ENCODE assay signal across 22 cellular contexts in genomic region chr3:127711021-127711420, GRCh38. TPM values are rescaled to one million over a fixed set of nuclear protein-coding genes. Genes with fewer than 3 reads are reported as not detected.
DNase-seq lines count a peak whose midpoint lies in the region; ATAC-seq, FAIRE-seq and TF ChIP-seq lines count a peak whose summit lies in the region.
"Had no signal": no experiment of that assay in that cellular context is flagged by ENCODE, and none has a peak within 500 bp of the region (broad histone marks: within the 10 kb centered on the region; RNA-seq: fewer than 3 reads in every experiment).

No MANE protein-coding gene starts in this region.

- WGBS in right lobe of liver (ENCODE audit: insufficient coverage, low coverage, low lambda C conversion rate, missing lambda C conversion rate), result 84% methylated on average over 3 of the region's 10 CpGs
- whole genome bisulfite sequencing in HepG2 (ENCODE audit: low lambda C conversion rate), result 44% methylated on average over 6 of the region's 10 CpGs
- 60 to 78% (median 72%) methylated on average over 10 of the region's 10 CpGs for WGBS in psoas muscle, 3 donors

- intact Hi-C loops in right lobe of liver (cut with DNase I) (no loop called here), HepG2 (cut with micrococcal nuclease; ENCODE audit: unreplicated experiment) (no loop called here), psoas muscle (cut with DNase I) (no loop called here)

- H3K36me3 ChIP-seq in right lobe of liver (peaks cover 0 to 21% (median 5%) of the 10 kb centered on the region in 4 donors), HepG2 (replicated peaks in 1 of 2; ENCODE audit: control insufficient read depth in 1 of 2, insufficient read depth in 2 of 2, low read length in 2 of 2) (no peaks in the 10 kb centered on the region), psoas muscle (ENCODE audit: insufficient read depth in 1 of 2, low read depth in 1 of 2) (peaks cover 0 to 28% of the 10 kb centered on the region in 2 donors)

- DNase-seq in right lobe of liver (peak in 2 of 3 donors; percentile 25 to 44), HepG2 (ENCODE audit: low spot score) (no peak), ecto neural progenitor cell (ENCODE audit: low spot score) (peak; percentile 32), psoas muscle (no peak), medulla oblongata (ENCODE audit: extremely low spot score) (no peak), occipital lobe (lab: John Stamatoyannopoulos, UW) (no peak)
- DNase-seq: activated CD4-positive, alpha-beta T cell treated with anti-CD3 and anti-CD28 coated beads, Interleukin-2, amount 10 ng/mL, durations not matched to agents 7 days and 5 days; amniotic stem cell; CD8-positive, alpha-beta memory T cell; DMS53; foreskin keratinocyte; KBM-7; mucosa of descending colon; NCI-H1694 treated with DMSO at 0.1 percent for 48 hours; NCI-H2227 treated with DMSO at 0.1 percent for 48 hours; NCI-H82; OCI-M1; stimulated activated CD4-positive, alpha-beta T cell treated with anti-CD3 and anti-CD28 coated beads, Interleukin-15, amount 100 ng/mL, for 24 hours; T-helper 1 cell had no signal

- H3K4me2 ChIP-seq in HepG2 (ENCODE audit: low read depth, low read length), result no peak overlapping the region

- no TSS peak for BruUV-seq in HepG2 (replicated peaks; lab: Mats Ljungman, UMichigan)

- CTCF ChIA-PET in HepG2 (lab: Yijun Ruan, JAX; ENCODE audit: low intra/inter-chr PET ratio, low total read pairs), result no interaction called here

- H3K4me3 ChIP-seq in right lobe of liver (no peak overlapping the region), HepG2 (replicated peaks in 1 of 3; ENCODE audit: insufficient read depth in 1 of 3, low read depth in 2 of 3, low read length in 3 of 3) (no peak overlapping the region), psoas muscle (no peak overlapping the region)
- H3K4me3 ChIP-seq: mucosa of descending colon had no signal

- H3K4me1 ChIP-seq in right lobe of liver, result no peaks in the 10 kb centered on the region
- H3K4me1 ChIP-seq in HepG2 (ENCODE audit: insufficient read depth, low read length), result no peaks in the 10 kb centered on the region
- H3K4me1 ChIP-seq in psoas muscle, result peaks cover 28% of the 10 kb centered on the region

- H3K9me3 ChIP-seq in right lobe of liver (no peaks in the 10 kb centered on the region), HepG2 (ENCODE audit: low read length) (no peaks in the 10 kb centered on the region), psoas muscle (no peaks in the 10 kb centered on the region)
- H3K9me3 ChIP-seq: mucosa of descending colon had no signal

- no peaks in the 10 kb centered on the region for H4K20me1 ChIP-seq in HepG2 (ENCODE audit: insufficient read depth, low read length)

- no peaks in the 10 kb centered on the region for H3K79me2 ChIP-seq in HepG2 (ENCODE audit: insufficient read depth, low read length)

- ATAC-seq in right lobe of liver (no peak), HepG2 (no peak), psoas muscle (no peak), GM21423 (IDR thresholded peaks at IDR 0.05; ENCODE audit: unreplicated experiment) (no peak), HG02870 (IDR thresholded peaks at IDR 0.05; ENCODE audit: unreplicated experiment) (no peak)
- ATAC-seq: mucosa of descending colon had no signal

- FAIRE-seq in HepG2 (lab: Jason Lieb, UNC), result no peak
- FAIRE-seq: GM12891 had no signal

- POLR2A ChIA-PET in HepG2 (lab: Yijun Ruan, JAX), result no interaction called here

- H2AFZ ChIP-seq in HepG2 (ENCODE audit: low read length), result no peak overlapping the region

- TF ChIP-seq EP300 in HepG2 (IDR thresholded peaks at IDR 0.05; ENCODE audit: low read depth in 2 of 2, low read length in 2 of 2) (no peak), HepG2 (CRISPR knock-in tag; IDR thresholded peaks at IDR 0.05; ENCODE audit: borderline replicate concordance) (no peak)

- no peak overlapping the region for H3K9ac ChIP-seq in HepG2 (ENCODE audit: insufficient read depth, low read depth, low read length)

- TF ChIP-seq POLR2A in right lobe of liver (IDR thresholded peaks at IDR 0.05) (no peak), HepG2 (IDR thresholded peaks at IDR 0.05; ENCODE audit: insufficient read depth in 1 of 2, low read depth in 2 of 2, low read length in 2 of 2) (no peak)

- no peak for TF ChIP-seq RAD21 in HepG2 (CRISPR knock-in tag; IDR thresholded peaks at IDR 0.05)

- no peak overlapping the region for H3K27ac ChIP-seq in right lobe of liver
- no peak overlapping the region for H3K27ac ChIP-seq in HepG2 (ENCODE audit: extremely low read length, insufficient read depth, low read length)
- peak overlapping the region; percentile 8 for H3K27ac ChIP-seq in psoas muscle
- H3K27ac ChIP-seq: foreskin keratinocyte had no signal

- TF ChIP-seq CTCF in right lobe of liver (IDR thresholded peaks at IDR 0.05), result no peak
- no peak for TF ChIP-seq CTCF in HepG2 (CRISPR knock-in tag; IDR thresholded peaks at IDR 0.05)
- no peak for TF ChIP-seq CTCF in psoas muscle (IDR thresholded peaks at IDR 0.05)

- H3K27me3 ChIP-seq in right lobe of liver (no peaks in the 10 kb centered on the region), HepG2 (ENCODE audit: control insufficient read depth in 1 of 2, insufficient read depth in 2 of 2, low read length in 2 of 2) (peaks cover 6 to 59% of the 10 kb centered on the region in 2 experiments), psoas muscle (ENCODE audit: insufficient read depth in 3 of 3, low read length in 2 of 3) (no peaks in the 10 kb centered on the region)
- H3K27me3 ChIP-seq: foreskin keratinocyte had no signal

- in situ Hi-C loops in HepG2 (cut with HindIII; ENCODE audit: extremely low pct_ligation_motif_present, low pct_unique_long_range_greater_than_20kb), result no loop called here

TF ChIP-seq in HepG2, 621 proteins besides CTCF, POLR2A, EP300 and RAD21 (continues in another document):
- TF ChIP-seq KMT2B (CRISPR knock-in tag; IDR thresholded peaks at IDR 0.05) (no peak), RERE (CRISPR knock-in tag; IDR thresholded peaks at IDR 0.05; ENCODE audit: low read depth) (no peak), TCF12 (IDR thresholded peaks at IDR 0.05) (no peak), TCF12 (CRISPR knock-in tag; IDR thresholded peaks at IDR 0.05) (no peak)

RNA-seq across cellular contexts. Expression of gene ABTB1, which starts 38.3 kb away (rescaled TPM):
- 10 to 100 TPM in 5 of 6 experiments, 1 to 10 TPM in 1; 9.4 to 20.3 (median 12.2) TPM for total RNA-seq in right lobe of liver
- total RNA-seq in HepG2 (2016; rRNA removed; fragmentation: Illumina TruSeq; extraction: Trizol), result 0.24 and 0.42 TPM in 2 replicates
- 0.09 and 0.30 TPM in 2 replicates for total RNA-seq in HepG2 (2016; cell fraction: cytosol; rRNA removed; fragmentation: Illumina TruSeq; extraction: Trizol; ENCODE audit: low read depth)
- total RNA-seq in HepG2 (2016; cell fraction: insoluble cytoplasmic fraction; rRNA removed; fragmentation: Illumina TruSeq; extraction: Trizol), result 0.13 and 0.30 TPM in 2 replicates
- total RNA-seq in HepG2 (2016; cell fraction: membrane; rRNA removed; fragmentation: Illumina TruSeq; extraction: Trizol), result 0.56 and 0.72 TPM in 2 replicates
- 1.0 and 2.3 TPM in 2 replicates for total RNA-seq in HepG2 (2016; cell fraction: nucleus; rRNA removed; fragmentation: Illumina TruSeq; extraction: Trizol)
- 14.5 and 17.9 TPM in 2 replicates for polyA plus RNA-seq in HepG2 (2011; rRNA removed)
- polyA plus RNA-seq in HepG2 (2011; cell fraction: cytosol; rRNA removed), result 12.3 and 15.2 TPM in 2 replicates
- 97.1 and 99.3 TPM in 2 replicates for polyA plus RNA-seq in HepG2 (2011; cell fraction: nucleus; rRNA removed)
- 7.0 and 10.3 TPM in 2 replicates for polyA plus RNA-seq in HepG2 (2012)
- 0.44 and 0.71 TPM in 2 replicates for polyA plus RNA-seq in HepG2 (2016; cell fraction: cytosol; fragmentation: Illumina TruSeq; extraction: Trizol; ENCODE audit: low read depth)
- 0.98 and 1.0 TPM in 2 replicates for polyA plus RNA-seq in HepG2 (2016; cell fraction: insoluble cytoplasmic fraction; fragmentation: Illumina TruSeq; extraction: Trizol; ENCODE audit: low read depth)
- 0.39 and 0.88 TPM in 2 replicates for polyA plus RNA-seq in HepG2 (2016; cell fraction: membrane; fragmentation: Illumina TruSeq; extraction: Trizol; ENCODE audit: low read depth)
- 2.9 and 3.4 TPM in 2 replicates for polyA plus RNA-seq in HepG2 (2016; cell fraction: nucleus; fragmentation: Illumina TruSeq; extraction: Trizol; ENCODE audit: insufficient read depth, low read depth)
- polyA minus RNA-seq in HepG2 (2011; rRNA and poly(A)+ RNA removed; ENCODE audit: low replicate concordance), result 33.1 and 57.2 TPM in 2 replicates
- polyA minus RNA-seq in HepG2 (2011; cell fraction: cytosol; rRNA and poly(A)+ RNA removed), result 6.9 and 10.2 TPM in 2 replicates
- 15.7 and 18.6 TPM in 2 replicates for polyA minus RNA-seq in HepG2 (2011; cell fraction: nucleus; rRNA and poly(A)+ RNA removed)
- total RNA-seq in psoas muscle, result 10 to 100 TPM; 22.8 to 34.5 (median 27.6) TPM
- 10 to 100 TPM; 29.1 to 30.3 (median 30.1) TPM for polyA plus RNA-seq in psoas muscle
- 4.7 TPM for total RNA-seq in occipital lobe

Comparison
In these comparisons a context has a peak if more than half of its experiments do, and no peak if none do; other contexts are left out.
1. DNase-seq: peak in right lobe of liver (2 of 3) and ecto neural progenitor cell (single experiment); none in HepG2 (single experiment), psoas muscle (0 of 2), medulla oblongata (single experiment) and occipital lobe (single experiment).